In genomic region chr6:159117541-159117940, GRCh38 we compare ENCODE assay signal across 17 cellular contexts. TPM values are rescaled to one million over a fixed set of nuclear protein-coding genes. Genes with fewer than 3 reads are reported as not detected.
DNase-seq lines count a peak whose midpoint lies in the region; ATAC-seq and TF ChIP-seq lines count a peak whose summit lies in the region.
"Had no signal": no experiment of that assay in that cellular context is flagged by ENCODE, and none has a peak within 500 bp of the region (broad histone marks: within the 10 kb centered on the region; RNA-seq: fewer than 3 reads in every experiment).

No MANE protein-coding gene starts in this region.

- ATAC-seq in left cardiac atrium (peak; percentile 8 to 42), left ventricle myocardium superior (no peak), upper lobe of left lung (ENCODE audit: low FRiP score in 2 of 2) (peak in 1 of 2 donors; percentile 49), GM18519 (IDR thresholded peaks at IDR 0.05; ENCODE audit: low FRiP score, unreplicated experiment) (no peak), GM19395 (IDR thresholded peaks at IDR 0.05; ENCODE audit: unreplicated experiment) (no peak)
- ATAC-seq: activated CD8-positive, alpha-beta T cell treated with anti-CD3 and anti-CD28 coated beads for 36 hours had no signal

- intact Hi-C loops in left cardiac atrium (cut with DNase I) (no loop called here), left ventricle myocardium superior (cut with micrococcal nuclease) (no loop called here), adrenal gland (cut with DNase I) (no loop called here)

- H3K27me3 ChIP-seq in adrenal gland (no peaks in the 10 kb centered on the region), mucosa of rectum (ENCODE audit: control insufficient read depth in 2 of 2, insufficient read depth in 2 of 2, low read length in 2 of 2) (no peaks in the 10 kb centered on the region), upper lobe of left lung (no peaks in the 10 kb centered on the region)
- H3K27me3 ChIP-seq: brain microvascular endothelial cell, thyroid gland had no signal

- 65 to 76% (median 67%) methylated on average over 5 to 7 of the region's 7 CpGs for WGBS in adrenal gland, 4 donors
- WGBS in upper lobe of left lung, 2 donors: 69 to 78% methylated on average over 7 of the region's 7 CpGs

- H3K36me3 ChIP-seq in adrenal gland (replicated peaks in 1 of 2): no peaks in the 10 kb centered on the region
- no peaks in the 10 kb centered on the region for H3K36me3 ChIP-seq in mucosa of rectum (ENCODE audit: control insufficient read depth in 2 of 2, insufficient read depth in 2 of 2, low read length in 2 of 2)
- H3K36me3 ChIP-seq in upper lobe of left lung: no peaks in the 10 kb centered on the region
- H3K36me3 ChIP-seq: brain microvascular endothelial cell, thyroid gland had no signal

- no peaks in the 10 kb centered on the region for H3K9me3 ChIP-seq in adrenal gland (replicated peaks in 1 of 3)
- H3K9me3 ChIP-seq in mucosa of rectum (ENCODE audit: control insufficient read depth in 2 of 2, low read length in 2 of 2): no peaks in the 10 kb centered on the region
- no peaks in the 10 kb centered on the region for H3K9me3 ChIP-seq in upper lobe of left lung
- H3K9me3 ChIP-seq: thyroid gland had no signal

- H3K4me1 ChIP-seq in adrenal gland (replicated peaks in 1 of 2) (peaks cover 17 to 32% of the 10 kb centered on the region in 2 donors), mucosa of rectum (ENCODE audit: control insufficient read depth in 2 of 2, insufficient read depth in 2 of 2, low read length in 2 of 2) (no peaks in the 10 kb centered on the region), upper lobe of left lung (peaks cover 0 to 4% (median 0%) of the 10 kb centered on the region in 4 donors)
- H3K4me1 ChIP-seq: thyroid gland had no signal

- H3K4me3 ChIP-seq in adrenal gland (no peak overlapping the region), mucosa of rectum (ENCODE audit: low read length in 2 of 2) (no peak overlapping the region), upper lobe of left lung (no peak overlapping the region)
- H3K4me3 ChIP-seq: thyroid gland had no signal

- DNase-seq in left cardiac atrium (no peak), left ventricle myocardium superior (no peak), adrenal gland (peak in 3 of 7 donors; percentile 30 to 52 (median 51)), upper lobe of left lung (peak in 1 of 2 donors; percentile 62), H4 (ENCODE audit: low spot score) (no peak)
- DNase-seq: activated CD8-positive, alpha-beta T cell treated with anti-CD3 and anti-CD28 coated beads for 36 hours; activated effector memory CD4-positive, alpha-beta T cell treated with anti-CD3 and anti-CD28 coated beads, Interleukin-2, amount 50 U/mL, for 16 hours; NCI-H1436 treated with DMSO at 0.1 percent for 48 hours; NCI-H510A; thyroid gland had no signal

- H3K9ac ChIP-seq in mucosa of rectum (ENCODE audit: low read depth in 1 of 2, low read length in 2 of 2): no peak overlapping the region

- no peak for TF ChIP-seq POLR2A in adrenal gland (IDR thresholded peaks at IDR 0.05)
- peak in 1 of 4 donors; percentile 29 for TF ChIP-seq POLR2A in upper lobe of left lung (IDR thresholded peaks at IDR 0.05)

- TF ChIP-seq CTCF in adrenal gland (IDR thresholded peaks at IDR 0.05) (no peak), upper lobe of left lung (IDR thresholded peaks at IDR 0.05) (no peak)

- peak in 1 of 4 donors; percentile 31 for TF ChIP-seq EP300 in upper lobe of left lung (IDR thresholded peaks at IDR 0.05)

- H3K27ac ChIP-seq in adrenal gland: peak overlapping the region; percentile 49 to 92 (median 75)
- H3K27ac ChIP-seq in mucosa of rectum (ENCODE audit: low read depth in 2 of 2, low read length in 2 of 2): peak overlapping the region; percentile 39 to 44
- peak overlapping the region in 3 of 4 donors; percentile 53 to 82 (median 68) for H3K27ac ChIP-seq in upper lobe of left lung
- H3K27ac ChIP-seq: brain microvascular endothelial cell, thyroid gland had no signal

RNA-seq across cellular contexts. Expression of gene FNDC1, which starts 51.7 kb away (rescaled TPM):
- total RNA-seq in left cardiac atrium (1 to 10 TPM in 1 of 2 donors, under 1 TPM in 1; 0.63 to 1.6 TPM), left ventricle myocardium superior (1.9 TPM), adrenal gland (1 to 10 TPM in 4 of 8 donors, under 1 TPM in 4; 0.46 to 2.6 (median 1.2) TPM), upper lobe of left lung (1 to 10 TPM in 2 of 6 donors, under 1 TPM in 2, not detected in 2; 0.30 to 1.8 (median 0.65) TPM)
- polyA plus RNA-seq in adrenal gland: under 1 TPM; 0.10 to 0.48 (median 0.16) TPM
- 0.04 and 0.31 TPM in 2 replicates for total RNA-seq in H4 (2014; rRNA removed; shearing (Covaris generic))
- total RNA-seq: A673; activated CD8-positive, alpha-beta T cell treated with anti-CD3 and anti-CD28 coated beads for 36 hours; IMR-90 had no signal
- polyA plus RNA-seq: mammary epithelial cell had no signal

Comparison
In these comparisons a context has a peak if more than half of its experiments do, and no peak if none do; other contexts are left out.
1. ATAC-seq: peak in left cardiac atrium (2 of 2); none in left ventricle myocardium superior (single experiment), GM18519 (single experiment) and GM19395 (single experiment).
2. Peak in every context shown above with its lines, with median percentiles within 50 percentile points of each other: H3K27ac ChIP-seq.